In the genomic region with DNA sequence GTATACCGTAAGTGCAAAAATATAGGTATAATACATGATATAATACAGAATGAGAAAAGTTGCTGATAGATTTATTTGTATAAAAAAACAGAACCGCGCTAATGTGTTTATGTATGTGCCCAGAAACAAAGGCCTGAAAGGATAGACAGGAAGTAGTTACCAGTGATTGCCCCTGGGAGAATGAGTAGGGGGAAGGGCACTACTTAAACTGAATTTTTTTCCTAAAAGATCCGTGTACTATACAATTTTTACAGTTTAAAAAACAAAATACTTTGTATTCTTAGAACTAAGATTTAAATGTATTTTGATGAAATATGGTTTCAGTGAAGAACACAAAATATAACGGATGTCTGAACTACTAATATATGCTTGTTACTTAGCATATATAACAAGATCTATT, we compare ENCODE assay signal across 12 cellular contexts. TPM values are rescaled to one million over a fixed set of nuclear protein-coding genes. Genes with fewer than 3 reads are reported as not detected.
DNase-seq lines count a peak whose midpoint lies in the region; ATAC-seq, FAIRE-seq and TF ChIP-seq lines count a peak whose summit lies in the region.
"Had no signal": no experiment of that assay in that cellular context is flagged by ENCODE, and none has a peak within 500 bp of the region (broad histone marks: within the 10 kb centered on the region; RNA-seq: fewer than 3 reads in every experiment).

No MANE protein-coding gene starts in this region.

- no peak for TF ChIP-seq EP300 in A549 (IDR thresholded peaks at IDR 0.05)

- H4K20me1 ChIP-seq in MM.1S (ENCODE audit: insufficient read depth, low read length), result no peaks in the 10 kb centered on the region

- no peaks in the 10 kb centered on the region for H3K9me3 ChIP-seq in A549
- H3K9me3 ChIP-seq in MM.1S (replicated peaks; ENCODE audit: insufficient read depth, low read length), result no peaks in the 10 kb centered on the region
- H3K9me3 ChIP-seq: uterus had no signal

- H3K9ac ChIP-seq in MM.1S (ENCODE audit: low read length), result no peak overlapping the region

- no peak overlapping the region for H3K4me3 ChIP-seq in A549
- H3K4me3 ChIP-seq in fibroblast of pulmonary artery (replicated peaks; ENCODE audit: low read depth, low read length), result peak overlapping the region; percentile 83
- no peak overlapping the region for H3K4me3 ChIP-seq in MM.1S (ENCODE audit: low read length)
- H3K4me3 ChIP-seq: uterus had no signal

- H3K27ac ChIP-seq in A549 (no peak overlapping the region), MM.1S (ENCODE audit: low read length) (no peak overlapping the region)
- H3K27ac ChIP-seq: uterus had no signal

- no peak for ATAC-seq in A549
- no peak for ATAC-seq in omental fat pad (ENCODE audit: low FRiP score)

- TF ChIP-seq CTCF in A549 (IDR thresholded peaks at IDR 0.05) (no peak), fibroblast of pulmonary artery (IDR thresholded peaks at IDR 0.05; ENCODE audit: low read length, missing control alignments) (no peak), MM.1S (IDR thresholded peaks at IDR 0.05; ENCODE audit: low read length) (no peak), omental fat pad (IDR thresholded peaks at IDR 0.05) (no peak)

- H3F3A ChIP-seq in MM.1S (ENCODE audit: insufficient read depth, low read length), result peaks cover 27% of the 10 kb centered on the region

- no peaks in the 10 kb centered on the region for H3K36me3 ChIP-seq in MM.1S (replicated peaks; ENCODE audit: insufficient read depth, low read length)
- H3K36me3 ChIP-seq: uterus had no signal

- H3K79me2 ChIP-seq in MM.1S (ENCODE audit: low read length), result peaks cover 75% of the 10 kb centered on the region

- H3K9me2 ChIP-seq in MM.1S (replicated peaks; ENCODE audit: insufficient read depth, low read length), result no peaks in the 10 kb centered on the region

- H3K4me2 ChIP-seq in A549 (peak overlapping the region; percentile 96), MM.1S (ENCODE audit: low read depth, low read length) (no peak overlapping the region)

- TF ChIP-seq RAD21 in A549 (conservative IDR thresholded peaks at IDR 0.05 in 1 of 2, IDR thresholded peaks at IDR 0.05 in 1 of 2), result no peak

- CTCF ChIA-PET in A549 (lab: Yijun Ruan, JAX), result no interaction called here

- no peak overlapping the region for H2AFZ ChIP-seq in MM.1S (ENCODE audit: low read length)

- no peak for DNase-seq in A549 (ENCODE audit: low read depth in 1 of 2, low spot score in 1 of 2)
- no peak for DNase-seq in GM19239 (ENCODE audit: insufficient read length, low spot score)
- peak; percentile 32 for DNase-seq in RPMI7951 (ENCODE audit: low read depth)
- no peak for DNase-seq in fibroblast of pulmonary artery (ENCODE audit: low read depth)
- DNase-seq in MM.1S, result no peak
- no peak for DNase-seq in omental fat pad (ENCODE audit: low spot score)
- DNase-seq in SK-N-DZ (ENCODE audit: low spot score), result no peak
- DNase-seq in islet precursor cell, result no peak
- DNase-seq: anterior cingulate cortex, T-helper 9 cell, uterus had no signal

- TF ChIP-seq POLR2A in A549 (IDR thresholded peaks at IDR 0.05; ENCODE audit: low read length), result no peak

- 73% methylated on average over 5 of the region's 5 CpGs for WGBS in A549 (ENCODE audit: missing lambda C conversion rate)

- H3K27me3 ChIP-seq in MM.1S (replicated peaks; ENCODE audit: insufficient read depth, low read length), result no peaks in the 10 kb centered on the region
- H3K27me3 ChIP-seq: uterus had no signal

- H3K4me1 ChIP-seq in A549, result peaks cover 25% of the 10 kb centered on the region; the same call in 2 of the 3 replicates
- 0 out of 2 replicates have a peak, but pooled peaks cover 7% of the 10 kb centered on the region for H3K4me1 ChIP-seq in MM.1S (ENCODE audit: low read length)
- H3K4me1 ChIP-seq: uterus had no signal

- no peak for FAIRE-seq in A549 (lab: Jason Lieb, UNC)
- FAIRE-seq in GM19239 (lab: Jason Lieb, UNC), result peak; percentile 77
- FAIRE-seq: HTR-8/SVneo had no signal

- POLR2A ChIA-PET in A549 (lab: Yijun Ruan, JAX), result no interaction called here

TF ChIP-seq in A549, 52 proteins besides CTCF, POLR2A, EP300 and RAD21:
- TF ChIP-seq SMC3 (IDR thresholded peaks at IDR 0.05) (no peak), REST (IDR thresholded peaks at IDR 0.05) (no peak), HOXB13 (CRISPR knock-in tag; IDR thresholded peaks at IDR 0.05; ENCODE audit: low read depth) (no peak), KDM5A (IDR thresholded peaks at IDR 0.05) (no peak), TFCP2L1 (CRISPR knock-in tag; IDR thresholded peaks at IDR 0.05) (no peak), ZSCAN20 (CRISPR knock-in tag; IDR thresholded peaks at IDR 0.05) (no peak), RFX5 (IDR thresholded peaks at IDR 0.05) (no peak), CHD2 (IDR thresholded peaks at IDR 0.05; ENCODE audit: low read length, partially characterized antibody) (no peak), RCOR1 (IDR thresholded peaks at IDR 0.05; ENCODE audit: low read depth, low read length) (no peak), MAFK (IDR thresholded peaks at IDR 0.05; ENCODE audit: partially characterized antibody) (no peak), HOXB5 (CRISPR knock-in tag; IDR thresholded peaks at IDR 0.05) (no peak), HOXA7 (CRISPR knock-in tag; IDR thresholded peaks at IDR 0.05) (no peak), GATA3 (IDR thresholded peaks at IDR 0.05; ENCODE audit: borderline replicate concordance) (no peak), HES2 (IDR thresholded peaks at IDR 0.05) (no peak), ZFP36 (IDR thresholded peaks at IDR 0.05; ENCODE audit: borderline replicate concordance, partially characterized antibody) (no peak), ESRRA (IDR thresholded peaks at IDR 0.05; ENCODE audit: borderline replicate concordance, low read length) (no peak), HEYL (CRISPR knock-in tag; IDR thresholded peaks at IDR 0.05) (no peak), CEBPB (IDR thresholded peaks at IDR 0.05) (no peak)
- TF ChIP-seq, protein P1, sequence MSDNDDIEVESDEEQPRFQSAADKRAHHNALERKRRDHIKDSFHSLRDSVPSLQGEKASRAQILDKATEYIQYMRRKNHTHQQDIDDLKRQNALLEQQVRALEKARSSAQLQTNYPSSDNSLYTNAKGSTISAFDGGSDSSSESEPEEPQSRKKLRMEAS (IDR thresholded peaks at IDR 0.05), result no peak
- TF ChIP-seq, protein P2, sequence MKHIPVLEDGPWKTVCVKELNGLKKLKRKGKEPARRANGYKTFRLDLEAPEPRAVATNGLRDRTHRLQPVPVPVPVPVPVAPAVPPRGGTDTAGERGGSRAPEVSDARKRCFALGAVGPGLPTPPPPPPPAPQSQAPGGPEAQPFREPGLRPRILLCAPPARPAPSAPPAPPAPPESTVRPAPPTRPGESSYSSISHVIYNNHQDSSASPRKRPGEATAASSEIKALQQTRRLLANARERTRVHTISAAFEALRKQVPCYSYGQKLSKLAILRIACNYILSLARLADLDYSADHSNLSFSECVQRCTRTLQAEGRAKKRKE (CRISPR knock-in tag; IDR thresholded peaks at IDR 0.05; ENCODE audit: low read depth), result no peak

RNA-seq across cellular contexts. Expression of gene IPMK, which starts 2.9 kb away (rescaled TPM):
- 3.7 and 5.6 TPM in 2 replicates for polyA plus RNA-seq in A549 (2011; rRNA removed)
- polyA plus RNA-seq in A549 (2012; cell fraction: cytosol; rRNA removed), result 0.59 and 0.74 TPM in 2 replicates
- 0.37 and 0.65 TPM in 2 replicates for polyA plus RNA-seq in A549 (2012; cell fraction: nucleus; rRNA removed)
- polyA plus RNA-seq in A549 (2017; fragmentation: RNase III; extraction: RNeasy Plus Mini Kit Qiagen cat#74134 plus additional on column Dnase treatment), result 2.9 to 3.2 TPM (median 3.0 TPM) in 3 replicates
- 2.1 and 2.7 TPM in 2 replicates for polyA minus RNA-seq in A549 (2011; rRNA and poly(A)+ RNA removed)
- total RNA-seq in RPMI7951 (2014; rRNA removed; shearing (Covaris generic)), result 10.7 and 12.9 TPM in 2 replicates
- total RNA-seq in omental fat pad, result 1 to 10 TPM; 6.3 to 9.5 (median 7.7) TPM
- 3.1 and 3.4 TPM in 2 replicates for polyA plus RNA-seq in SK-N-DZ (2014; cell fraction: cytosol; rRNA removed)
- 2.6 and 2.7 TPM in 2 replicates for polyA plus RNA-seq in SK-N-DZ (2014; cell fraction: nucleus; rRNA removed)

RNA-seq across cellular contexts. Expression of gene CISD1, which starts 4.2 kb away (rescaled TPM):
- polyA plus RNA-seq in A549 (2011; rRNA removed), result 102 and 111 TPM in 2 replicates
- polyA plus RNA-seq in A549 (2012; cell fraction: cytosol; rRNA removed), result 22.7 and 26.3 TPM in 2 replicates
- 5.6 and 7.2 TPM in 2 replicates for polyA plus RNA-seq in A549 (2012; cell fraction: nucleus; rRNA removed)
- 43.5 to 48.6 TPM (median 48.1 TPM) in 3 replicates for polyA plus RNA-seq in A549 (2017; fragmentation: RNase III; extraction: RNeasy Plus Mini Kit Qiagen cat#74134 plus additional on column Dnase treatment)
- polyA minus RNA-seq in A549 (2011; rRNA and poly(A)+ RNA removed), result 3.9 and 7.8 TPM in 2 replicates
- total RNA-seq in RPMI7951 (2014; rRNA removed; shearing (Covaris generic)), result 52.0 and 54.5 TPM in 2 replicates
- 10 to 100 TPM; 14.6 to 21.8 (median 18.1) TPM for total RNA-seq in omental fat pad
- 51.7 and 55.2 TPM in 2 replicates for polyA plus RNA-seq in SK-N-DZ (2014; cell fraction: cytosol; rRNA removed)
- polyA plus RNA-seq in SK-N-DZ (2014; cell fraction: nucleus; rRNA removed), result 42.4 and 60.5 TPM in 2 replicates
